ENCODE assay signal across 17 cellular contexts in genomic region chr9:96691326-96691725, GRCh38. TPM values are rescaled to one million over a fixed set of nuclear protein-coding genes. Genes with fewer than 3 reads are reported as not detected.
DNase-seq lines count a peak whose midpoint lies in the region; ATAC-seq, FAIRE-seq and TF ChIP-seq lines count a peak whose summit lies in the region.
"Had no signal": no experiment of that assay in that cellular context is flagged by ENCODE, and none has a peak within 500 bp of the region (broad histone marks: within the 10 kb centered on the region; RNA-seq: fewer than 3 reads in every experiment).

No MANE protein-coding gene starts in this region.

- H3K36me3 ChIP-seq in bronchial epithelial cell (ENCODE audit: control insufficient read depth, insufficient read depth, low read length) = no peaks in the 10 kb centered on the region

- H3K27ac Mint-ChIP-seq in activated CD4-positive, alpha-beta T cell treated with anti-CD3 and anti-CD28 coated beads for 36 hours = no peak overlapping the region
- H3K27ac Mint-ChIP-seq: B cell; CD8-positive, alpha-beta T cell; H9 had no signal

- intact Hi-C loops in activated CD4-positive, alpha-beta T cell treated with anti-CD3 and anti-CD28 coated beads for 36 hours (cut with DNase I, micrococcal nuclease) = no loop called here

- H3K36me3 Mint-ChIP-seq in activated CD4-positive, alpha-beta T cell treated with anti-CD3 and anti-CD28 coated beads for 36 hours (ENCODE audit: low read depth) = peaks cover 2% of the 10 kb centered on the region

- no peaks in the 10 kb centered on the region for H3K27me3 ChIP-seq in bronchial epithelial cell (ENCODE audit: control insufficient read depth, insufficient read depth, low read length)
- H3K27me3 ChIP-seq: BLaER1 treated with 17β-estradiol and CSF1 and Interleukin-3, amounts not matched to agents 10 nM and 100 nM had no signal

- CTCF ChIA-PET in activated CD4-positive, alpha-beta T cell treated with anti-CD3 and anti-CD28 coated beads for 36 hours (lab: Charles Lee) = no interaction called here

- DNase-seq in EL (peak; percentile 28), bronchial epithelial cell (ENCODE audit: low read depth) (peak; percentile 13), kidney tubule cell (ENCODE audit: low spot score) (peak; percentile 55), NCI-H345 (lab: John Stamatoyannopoulos, UW) (no peak)
- no peak for DNase-seq in activated CD4-positive, alpha-beta T cell treated with anti-CD3 and anti-CD28 coated beads for 36 hours
- DNase-seq: Calu3; CD8-positive, alpha-beta T cell; DMS79 treated with DMSO at 0.1 percent for 48 hours; GDM1; H9 had no signal

- H3K4me3 ChIP-seq in bronchial epithelial cell (ENCODE audit: low read depth, low read length) = no peak overlapping the region
- H3K4me3 ChIP-seq: BLaER1 treated with 17β-estradiol and CSF1 and Interleukin-3, amounts not matched to agents 10 nM and 100 nM had no signal

- peaks cover 7% of the 10 kb centered on the region for H3K4me1 Mint-ChIP-seq in activated CD4-positive, alpha-beta T cell treated with anti-CD3 and anti-CD28 coated beads for 36 hours

- FAIRE-seq in bronchial epithelial cell (lab: Jason Lieb, UNC) = no peak
- FAIRE-seq: GM12892, GM18507, H1, HepG2 had no signal

- H3K27me3 Mint-ChIP-seq in activated CD4-positive, alpha-beta T cell treated with anti-CD3 and anti-CD28 coated beads for 36 hours = peaks cover 13% of the 10 kb centered on the region
- H3K27me3 Mint-ChIP-seq: B cell had no signal

- POLR2A ChIA-PET in activated CD4-positive, alpha-beta T cell treated with anti-CD3 and anti-CD28 coated beads for 36 hours (lab: Charles Lee) = no interaction called here

- ATAC-seq in activated CD4-positive, alpha-beta T cell treated with anti-CD3 and anti-CD28 coated beads for 36 hours = no peak
- ATAC-seq in GM21390 (IDR thresholded peaks at IDR 0.05; ENCODE audit: unreplicated experiment) = no peak
- ATAC-seq: CD8-positive, alpha-beta T cell; HepG2 had no signal

- H3K4me3 Mint-ChIP-seq in activated CD4-positive, alpha-beta T cell treated with anti-CD3 and anti-CD28 coated beads for 36 hours = no peak overlapping the region
- H3K4me3 Mint-ChIP-seq: B cell; CD8-positive, alpha-beta T cell; H9 had no signal

- TF ChIP-seq CTCF in bronchial epithelial cell (IDR thresholded peaks at IDR 0.05; ENCODE audit: insufficient read depth, low read length, severe bottlenecking) = no peak

- peaks cover 3% of the 10 kb centered on the region for H3K9me3 Mint-ChIP-seq in activated CD4-positive, alpha-beta T cell treated with anti-CD3 and anti-CD28 coated beads for 36 hours (ENCODE audit: low read depth)

RNA-seq across cellular contexts. Expression of gene PRXL2C, which starts 36.2 kb away (rescaled TPM):
- total RNA-seq in bronchial epithelial cell = 5.8 and 9.5 TPM in 2 replicates
- 1 to 10 TPM; 5.5 to 7.5 TPM for total RNA-seq in activated CD4-positive, alpha-beta T cell treated with anti-CD3 and anti-CD28 coated beads for 36 hours

Comparison
In these comparisons a context has a peak if more than half of its experiments do, and no peak if none do; other contexts are left out.
1. DNase-seq: peak in EL (single experiment), bronchial epithelial cell (single experiment) and kidney tubule cell (single experiment); none in NCI-H345 (single experiment) and activated CD4-positive, alpha-beta T cell treated with anti-CD3 and anti-CD28 coated beads for 36 hours (single experiment).